8 cellular contexts compared by ENCODE assay signal in the genomic region with DNA sequence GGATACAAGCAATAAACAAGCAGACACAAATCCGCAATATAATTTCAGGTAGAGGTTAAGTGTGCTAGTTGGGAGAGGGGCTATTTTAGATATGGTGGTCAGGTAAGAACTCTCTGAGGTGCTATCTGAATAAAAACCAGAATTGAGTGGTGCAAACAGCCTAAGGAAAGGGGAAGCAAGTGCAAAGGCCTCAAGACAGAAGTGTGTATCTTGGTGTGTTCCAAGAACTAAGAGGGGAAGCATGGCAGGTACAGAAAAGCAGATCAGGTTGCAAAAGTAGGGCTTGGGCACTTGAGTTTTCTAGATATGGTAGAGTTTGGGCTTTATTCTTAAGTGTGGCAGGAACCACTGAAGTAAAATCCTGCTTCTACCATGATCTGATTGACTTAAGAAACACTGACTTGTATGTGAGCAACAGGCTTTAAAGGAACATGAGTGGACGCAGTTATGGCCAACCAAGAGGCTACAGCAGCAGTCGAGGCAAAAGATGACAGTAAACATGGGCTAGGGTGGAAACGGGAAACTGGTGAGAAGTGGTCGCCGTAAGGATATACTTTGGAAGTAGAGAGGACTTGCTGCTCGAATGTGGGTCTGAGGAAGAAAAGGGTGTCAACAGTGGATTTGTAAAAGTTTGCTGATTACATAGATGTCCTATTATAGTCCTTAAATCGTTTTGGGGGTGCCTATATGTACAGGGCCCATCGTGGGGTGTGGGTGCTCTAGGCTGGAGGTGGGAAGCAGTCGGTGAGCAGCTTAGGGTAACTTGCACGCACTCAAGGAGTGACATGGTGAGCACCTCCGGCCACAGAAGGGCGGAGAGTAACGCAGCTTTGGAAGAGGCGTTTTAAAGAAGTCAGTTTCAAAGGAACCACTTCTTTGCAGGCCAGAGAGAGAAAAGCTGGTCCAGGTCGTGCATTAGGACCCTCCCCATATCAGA. TPM values are rescaled to one million over a fixed set of nuclear protein-coding genes. Genes with fewer than 3 reads are reported as not detected.
DNase-seq lines count a peak whose midpoint lies in the region; ATAC-seq and TF ChIP-seq lines count a peak whose summit lies in the region.

No MANE protein-coding gene starts in this region.

- H3K36me3 ChIP-seq in prostate gland: no peaks in the 10 kb centered on the region

- TF ChIP-seq CTCF in prostate gland (IDR thresholded peaks at IDR 0.05): no peak

- H3K27ac ChIP-seq in prostate gland: peak overlapping the region; percentile 77 to 80

- H3K9me3 ChIP-seq in prostate gland: no peaks in the 10 kb centered on the region

- intact Hi-C loops in Right ventricle myocardium superior (cut with DNase I): no loop called here
- intact Hi-C loops in prostate gland (cut with DNase I): no loop called here

- ATAC-seq in HG02678 (IDR thresholded peaks at IDR 0.05; ENCODE audit: unreplicated experiment) (peak; percentile 56), Right ventricle myocardium superior (ENCODE audit: poor library complexity) (peak; percentile 61)

- no peaks in the 10 kb centered on the region for H3K4me1 ChIP-seq in prostate gland (replicated peaks)

- TF ChIP-seq POLR2A in prostate gland (IDR thresholded peaks at IDR 0.05): no peak

- H3K4me3 ChIP-seq in prostate gland: peak overlapping the region; percentile 62 to 72

- DNase-seq in SKM-1 treated with dmso at 0.1 percent for 144 hours (lab: John Stamatoyannopoulos, UW; ENCODE audit: unreplicated experiment) (peak; percentile 38), SKM-1 (lab: John Stamatoyannopoulos, UW; ENCODE audit: unreplicated experiment) (no peak), NCI-H748 (lab: John Stamatoyannopoulos, UW; ENCODE audit: unreplicated experiment) (peak; percentile 57), Right ventricle myocardium superior (no peak), prostate gland (ENCODE audit: low spot score) (no peak), inferior parietal cortex (ENCODE audit: extremely low spot score) (no peak)
- DNase-seq in activated gamma-delta T cell treated with anti-CD3 and anti-CD28 coated beads, Interleukin-2, amount 50 U/mL, for 16 hours (ENCODE audit: low read depth): peak; percentile 17

- WGBS in prostate gland: 6% methylated on average over 16 of the region's 16 CpGs

- H3K27me3 ChIP-seq in prostate gland (replicated peaks; ENCODE audit: insufficient read depth): no peaks in the 10 kb centered on the region

RNA-seq across cellular contexts. Expression of a gene that starts 0.7 kb away (rescaled TPM):
- 4.5 TPM for total RNA-seq in Right ventricle myocardium superior
- 10 to 100 TPM in 1 of 2 donors, 1 to 10 TPM in 1; 9.0 to 11.3 TPM for total RNA-seq in prostate gland

RNA-seq across cellular contexts. Expression of a gene that starts 6.4 kb away (rescaled TPM):
- 5.5 TPM for total RNA-seq in Right ventricle myocardium superior
- total RNA-seq in prostate gland: 1 to 10 TPM; 2.7 to 5.4 TPM

Comparison
In these comparisons a context has a peak if more than half of its experiments do, and no peak if none do; other contexts are left out.
1. DNase-seq: peak in SKM-1 treated with dmso at 0.1 percent for 144 hours (single experiment), NCI-H748 (single experiment) and activated gamma-delta T cell treated with anti-CD3 and anti-CD28 coated beads, Interleukin-2, amount 50 U/mL, for 16 hours (single experiment); none in SKM-1 (single experiment), Right ventricle myocardium superior (single experiment), prostate gland (single experiment) and inferior parietal cortex (single experiment).